Comparison of ENCODE assay signal across 7 cellular contexts in genomic region chr17:19236351-19237138, GRCh38. TPM values are rescaled to one million over a fixed set of nuclear protein-coding genes. Genes with fewer than 3 reads are reported as not detected.
DNase-seq lines count a peak whose midpoint lies in the region; ATAC-seq lines count a peak whose summit lies in the region.
"Not testable (repeated sequence)": the region's sequence is repeated elsewhere in the genome, so short reads cannot be mapped to it uniquely, and the experiment has no call there.

No MANE protein-coding gene starts in this region.

- not testable (repeated sequence) for H3K4me1 Mint-ChIP-seq in activated T-cell treated with anti-CD3 and anti-CD28 coated beads, Interleukin-2, amount 50 U/mL, for 4 hours (ENCODE audit: low read depth); natural killer cell treated with Interleukin-12 subunit alpha and Interleukin-12 subunit beta and Interleukin-15 and Interleukin-18, amount 100 ng/mL, for 72 hours (ENCODE audit: low read depth in 2 of 2)

- not testable (repeated sequence) for H3K36me3 Mint-ChIP-seq in activated T-cell treated with anti-CD3 and anti-CD28 coated beads, Interleukin-2, amount 50 U/mL, for 4 hours (ENCODE audit: insufficient read depth); natural killer cell treated with Interleukin-12 subunit alpha and Interleukin-12 subunit beta and Interleukin-15 and Interleukin-18, amount 100 ng/mL, for 72 hours

- not testable (repeated sequence) for H3K27ac Mint-ChIP-seq in natural killer cell treated with Interleukin-12 subunit alpha and Interleukin-12 subunit beta and Interleukin-15 and Interleukin-18, amount 100 ng/mL, for 72 hours

- intact Hi-C loops in Right ventricle myocardium inferior (cut with DNase I), result not testable (repeated sequence)

- H3K27me3 Mint-ChIP-seq in activated T-cell treated with anti-CD3 and anti-CD28 coated beads, Interleukin-2, amount 50 U/mL, for 4 hours (ENCODE audit: low read depth); natural killer cell treated with Interleukin-12 subunit alpha and Interleukin-12 subunit beta and Interleukin-15 and Interleukin-18, amount 100 ng/mL, for 72 hours: not testable (repeated sequence)

- H3K4me3 Mint-ChIP-seq in activated T-cell treated with anti-CD3 and anti-CD28 coated beads, Interleukin-2, amount 50 U/mL, for 4 hours; natural killer cell treated with Interleukin-12 subunit alpha and Interleukin-12 subunit beta and Interleukin-15 and Interleukin-18, amount 100 ng/mL, for 72 hours: not testable (repeated sequence)

- peak; percentile 45 for ATAC-seq in GM18868 (IDR thresholded peaks at IDR 0.05; ENCODE audit: unreplicated experiment)
- peak; percentile 47 for ATAC-seq in GM21528 (IDR thresholded peaks at IDR 0.05; ENCODE audit: low FRiP score, unreplicated experiment)
- ATAC-seq in HG02870 (IDR thresholded peaks at IDR 0.05; ENCODE audit: unreplicated experiment), result peak; percentile 17
- peak; percentile 19 for ATAC-seq in HG03520 (IDR thresholded peaks at IDR 0.05; ENCODE audit: unreplicated experiment)
- ATAC-seq in activated T-cell treated with anti-CD3 and anti-CD28 coated beads, Interleukin-2, amount 50 U/mL, for 4 hours, result peak; percentile 66 to 68
- ATAC-seq in Right ventricle myocardium inferior, result peak; percentile 80
- ATAC-seq in natural killer cell treated with Interleukin-12 subunit alpha and Interleukin-12 subunit beta and Interleukin-15 and Interleukin-18, amount 100 ng/mL, for 72 hours, result peak; percentile 46 to 56

- not testable (repeated sequence) for DNase-seq in activated T-cell treated with anti-CD3 and anti-CD28 coated beads, Interleukin-2, amount 50 U/mL, for 4 hours; Right ventricle myocardium inferior (ENCODE audit: missing footprints); natural killer cell treated with Interleukin-12 subunit alpha and Interleukin-12 subunit beta and Interleukin-15 and Interleukin-18, amount 100 ng/mL, for 72 hours (ENCODE audit: low spot score)

- not testable (repeated sequence) for H3K9me3 Mint-ChIP-seq in activated T-cell treated with anti-CD3 and anti-CD28 coated beads, Interleukin-2, amount 50 U/mL, for 4 hours; natural killer cell treated with Interleukin-12 subunit alpha and Interleukin-12 subunit beta and Interleukin-15 and Interleukin-18, amount 100 ng/mL, for 72 hours

RNA-seq across cellular contexts. Expression of gene EPN2, which starts 0.6 kb away (rescaled TPM):
- 1 to 10 TPM; 6.1 to 9.5 (median 7.2) TPM for total RNA-seq in activated T-cell treated with anti-CD3 and anti-CD28 coated beads, Interleukin-2, amount 50 U/mL, for 4 hours
- total RNA-seq in Right ventricle myocardium inferior, result 85.5 TPM
- 10 to 100 TPM in 1 of 2 donors, 1 to 10 TPM in 1; 1.5 to 20.3 TPM for total RNA-seq in natural killer cell treated with Interleukin-12 subunit alpha and Interleukin-12 subunit beta and Interleukin-15 and Interleukin-18, amount 100 ng/mL, for 72 hours

Comparison
In these comparisons a context has a peak if more than half of its experiments do, and no peak if none do; other contexts are left out.
1. ATAC-seq: peak in every context shown above with its lines; median percentile 80 in Right ventricle myocardium inferior; 67 in activated T-cell treated with anti-CD3 and anti-CD28 coated beads, Interleukin-2, amount 50 U/mL, for 4 hours; 51 in natural killer cell treated with Interleukin-12 subunit alpha and Interleukin-12 subunit beta and Interleukin-15 and Interleukin-18, amount 100 ng/mL, for 72 hours; 47 in GM21528; 45 in GM18868; 19 in HG03520; 17 in HG02870.